Comparison of ENCODE assay signal across 20 cellular contexts in the genomic region with DNA sequence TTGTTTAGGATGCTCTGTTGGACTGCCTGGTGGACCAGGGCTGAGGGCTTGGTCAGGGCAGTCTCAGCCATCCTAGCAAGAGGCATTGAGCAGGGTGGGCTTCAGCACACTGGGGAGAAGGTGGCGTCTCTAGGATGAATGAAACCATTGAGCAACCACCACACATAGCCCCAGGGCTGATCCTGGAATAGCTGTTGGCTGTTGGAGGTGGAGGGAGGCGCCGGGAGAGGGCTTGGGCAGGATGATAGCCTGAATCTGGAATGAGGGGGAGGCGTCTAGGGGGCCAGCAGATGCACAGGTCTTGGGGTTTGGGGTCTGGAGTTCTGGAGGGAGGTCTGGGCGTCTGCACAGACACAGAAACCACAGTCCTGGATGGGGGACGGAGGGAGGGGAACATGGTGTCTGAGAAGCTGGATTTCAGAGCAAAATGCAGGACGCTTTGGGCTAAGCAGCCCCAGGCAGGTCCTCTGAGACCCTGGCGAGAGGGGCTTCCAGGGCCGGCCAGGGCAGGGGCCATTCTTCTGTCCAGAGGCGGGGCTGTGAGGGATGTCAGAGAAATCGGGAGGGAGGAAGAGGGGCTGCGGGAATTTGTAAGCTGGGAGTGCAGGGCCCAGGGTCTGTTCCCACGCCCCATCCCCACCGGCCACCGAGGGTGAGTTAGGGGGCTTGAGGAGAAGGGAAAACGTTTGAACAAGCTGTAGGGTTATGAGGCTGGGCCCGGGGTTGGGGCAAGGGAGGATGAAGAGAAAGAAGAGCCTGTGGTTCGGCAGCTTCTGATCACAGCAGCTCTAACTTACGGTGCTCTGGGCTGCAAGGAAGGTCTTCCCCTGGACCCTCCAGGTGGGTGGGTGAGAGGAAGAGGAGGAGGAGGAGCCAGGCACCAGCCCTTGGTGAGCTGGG. TPM values are rescaled to one million over a fixed set of nuclear protein-coding genes. Genes with fewer than 3 reads are reported as not detected.
DNase-seq lines count a peak whose midpoint lies in the region; ATAC-seq, FAIRE-seq and TF ChIP-seq lines count a peak whose summit lies in the region.
"Had no signal": no experiment of that assay in that cellular context is flagged by ENCODE, and none has a peak within 500 bp of the region (broad histone marks: within the 10 kb centered on the region; RNA-seq: fewer than 3 reads in every experiment).

No MANE protein-coding gene starts in this region.

- H3K4ac ChIP-seq in mesenchymal stem cell (ENCODE audit: low read depth in 1 of 2, low read length in 2 of 2): no peak overlapping the region

- no peak for TF ChIP-seq CTCF in HepG2 (CRISPR knock-in tag; IDR thresholded peaks at IDR 0.05)
- no peak for TF ChIP-seq CTCF in right lobe of liver (IDR thresholded peaks at IDR 0.05)
- no peak for TF ChIP-seq CTCF in RWPE1 (conservative IDR thresholded peaks at IDR 0.05; ENCODE audit: low read depth)
- TF ChIP-seq CTCF in type B pancreatic cell (conservative IDR thresholded peaks at IDR 0.05): no peak

- FAIRE-seq in HepG2 (lab: Jason Lieb, UNC): no peak

- TF ChIP-seq RAD21 in HepG2 (CRISPR knock-in tag; IDR thresholded peaks at IDR 0.05): no peak

- H3K27me3 ChIP-seq in HepG2 (ENCODE audit: control insufficient read depth in 1 of 2, insufficient read depth in 2 of 2, low read length in 2 of 2): peaks cover 3 to 11% of the 10 kb centered on the region in 2 experiments; a peak in 4 of 5 replicates
- H3K27me3 ChIP-seq in right lobe of liver: no peaks in the 10 kb centered on the region
- H3K27me3 ChIP-seq in mesenchymal stem cell (ENCODE audit: control insufficient read depth in 1 of 2, insufficient read depth in 1 of 2, low read length in 2 of 2): peaks cover 0 to 13% of the 10 kb centered on the region in 2 experiments
- H3K27me3 ChIP-seq: cardiac muscle cell, tibial nerve had no signal

- no TSS peak for BruUV-seq in HepG2 (replicated peaks; lab: Mats Ljungman, UMichigan)

- TF ChIP-seq POLR2A in HepG2 (IDR thresholded peaks at IDR 0.05; ENCODE audit: insufficient read depth in 1 of 2, low read depth in 2 of 2, low read length in 2 of 2) (no peak), right lobe of liver (IDR thresholded peaks at IDR 0.05) (no peak)

- peaks cover 9% of the 10 kb centered on the region for H3K36me3 Mint-ChIP-seq in type B pancreatic cell

- ATAC-seq in HepG2 (no peak), right lobe of liver (no peak), left lobe of liver (no peak), GM21447 (IDR thresholded peaks at IDR 0.05; ENCODE audit: unreplicated experiment) (no peak)
- ATAC-seq: activated CD8-positive, alpha-beta memory T cell treated with anti-CD3 and anti-CD28 coated beads, Interleukin-2, amount 10 ng/mL, durations not matched to agents 7 days and 5 days; gastrocnemius medialis had no signal

- peak overlapping the region; percentile 46 for H3K27ac Mint-ChIP-seq in type B pancreatic cell
- H3K27ac Mint-ChIP-seq: activated CD8-positive, alpha-beta memory T cell treated with anti-CD3 and anti-CD28 coated beads, Interleukin-2, amount 10 ng/mL, durations not matched to agents 7 days and 5 days; CD4-positive, alpha-beta T cell; T-helper 2 cell treated with Interferon-gamma antibody and Interleukin-4, amounts not matched to agents 5 μg/mL and 100 μg/mL, for 36 hours had no signal

- H3K4me2 ChIP-seq in HepG2 (ENCODE audit: low read depth, low read length) (no peak overlapping the region), mesenchymal stem cell (ENCODE audit: low read length, poor library complexity, severe bottlenecking) (no peak overlapping the region)

- H3K9me3 Mint-ChIP-seq in type B pancreatic cell: no peaks in the 10 kb centered on the region
- H3K9me3 Mint-ChIP-seq: CD4-positive, alpha-beta T cell; T-helper 2 cell treated with Interferon-gamma antibody and Interleukin-4, amounts not matched to agents 5 μg/mL and 100 μg/mL, for 36 hours had no signal

- no peak overlapping the region for H3K4me3 ChIP-seq in HepG2 (replicated peaks in 1 of 3; ENCODE audit: insufficient read depth in 1 of 3, low read depth in 2 of 3, low read length in 3 of 3)
- H3K4me3 ChIP-seq in right lobe of liver: no peak overlapping the region
- no peak overlapping the region for H3K4me3 ChIP-seq in mesenchymal stem cell (ENCODE audit: insufficient read depth in 1 of 2, low read depth in 1 of 2, low read length in 2 of 2)
- H3K4me3 ChIP-seq: cardiac muscle cell, dorsolateral prefrontal cortex, gastrocnemius medialis, tibial nerve had no signal

- peaks cover 3% of the 10 kb centered on the region for H3K4me1 Mint-ChIP-seq in type B pancreatic cell (ENCODE audit: unreplicated experiment)

- no peak overlapping the region for H2AFZ ChIP-seq in HepG2 (ENCODE audit: low read length)
- no peak overlapping the region for H2AFZ ChIP-seq in mesenchymal stem cell (ENCODE audit: low read depth, low read length)

- H2BK120ac ChIP-seq in mesenchymal stem cell (ENCODE audit: low read depth, low read length): no peak overlapping the region

- H3K4me3 Mint-ChIP-seq in type B pancreatic cell: no peak overlapping the region
- H3K4me3 Mint-ChIP-seq: activated CD8-positive, alpha-beta memory T cell treated with anti-CD3 and anti-CD28 coated beads, Interleukin-2, amount 10 ng/mL, durations not matched to agents 7 days and 5 days; T-helper 2 cell treated with Interferon-gamma antibody and Interleukin-4, amounts not matched to agents 5 μg/mL and 100 μg/mL, for 36 hours had no signal

- TF ChIP-seq EP300 in HepG2 (IDR thresholded peaks at IDR 0.05; ENCODE audit: low read depth in 2 of 2, low read length in 2 of 2) (no peak), HepG2 (CRISPR knock-in tag; IDR thresholded peaks at IDR 0.05; ENCODE audit: borderline replicate concordance) (no peak)

- in situ Hi-C loops in HepG2 (cut with HindIII; ENCODE audit: extremely low pct_ligation_motif_present, low pct_unique_long_range_greater_than_20kb): loop anchor here (10.0 kb wide), 1 partner anchor 109 kb away; no protein-coding TSS in a partner anchor

- H3K79me2 ChIP-seq in HepG2 (ENCODE audit: insufficient read depth, low read length): peaks cover 5% of the 10 kb centered on the region

- 0 out of 5 replicates have a peak, but pooled peaks cover 0 to 2% of the 10 kb centered on the region in 2 experiments for H3K36me3 ChIP-seq in HepG2 (replicated peaks in 1 of 2; ENCODE audit: control insufficient read depth in 1 of 2, insufficient read depth in 2 of 2, low read length in 2 of 2)
- H3K36me3 ChIP-seq in right lobe of liver: peaks cover 0 to 7% (median 0%) of the 10 kb centered on the region in 4 donors
- peaks cover 17 to 32% of the 10 kb centered on the region in 2 experiments for H3K36me3 ChIP-seq in mesenchymal stem cell (ENCODE audit: control insufficient read depth in 1 of 2, insufficient read depth in 2 of 2, low read depth in 1 of 2, low read length in 2 of 2)

- 39% methylated on average over 19 of the region's 19 CpGs for WGBS in HepG2 (ENCODE audit: low lambda C conversion rate)
- WGBS in right lobe of liver (ENCODE audit: insufficient coverage, low coverage, low lambda C conversion rate, missing lambda C conversion rate): 47% methylated on average over 13 of the region's 19 CpGs
- 55% methylated on average over 18 of the region's 19 CpGs for WGBS in mesenchymal stem cell

- POLR2A ChIA-PET in HepG2 (lab: Yijun Ruan, JAX) (interaction anchor here (0.6 kb wide), 1 partner anchor 10 kb away, joined by 3 read pairs; no protein-coding TSS in a partner anchor), RWPE1 (lab: Yijun Ruan, JAX; ENCODE audit: low non-redundant PET) (interaction anchor here (0.5 to 0.6 kb wide), 2 partner anchors 90 to 164 kb away, joined by 5 to 7 read pairs; no protein-coding TSS in a partner anchor)

- H4K20me1 ChIP-seq in HepG2 (ENCODE audit: insufficient read depth, low read length): no peaks in the 10 kb centered on the region

- no peak overlapping the region for H2AK5ac ChIP-seq in mesenchymal stem cell (ENCODE audit: low read length, severe bottlenecking)

- H4K91ac ChIP-seq in mesenchymal stem cell (ENCODE audit: low read length): no peak overlapping the region

- DNase-seq in HepG2 (ENCODE audit: low spot score) (no peak), right lobe of liver (no peak), RWPE1 (ENCODE audit: low spot score) (no peak), mesenchymal stem cell (no peak), type B pancreatic cell (ENCODE audit: extremely low spot score, unreplicated experiment) (no peak), left lobe of liver (ENCODE audit: low spot score) (no peak), T-helper 9 cell (no peak)
- DNase-seq: activated CD8-positive, alpha-beta memory T cell treated with anti-CD3 and anti-CD28 coated beads, Interleukin-2, amount 10 ng/mL, durations not matched to agents 7 days and 5 days; CD4-positive, alpha-beta T cell; dorsolateral prefrontal cortex; erythroblast; gastrocnemius medialis had no signal

- H3K27me3 Mint-ChIP-seq in type B pancreatic cell: no peaks in the 10 kb centered on the region
- H3K27me3 Mint-ChIP-seq: activated CD8-positive, alpha-beta memory T cell treated with anti-CD3 and anti-CD28 coated beads, Interleukin-2, amount 10 ng/mL, durations not matched to agents 7 days and 5 days; CD4-positive, alpha-beta T cell had no signal

- no peak overlapping the region for H2BK15ac ChIP-seq in mesenchymal stem cell (ENCODE audit: low read depth, poor library complexity, severe bottlenecking)

- no peak overlapping the region for H3K23ac ChIP-seq in mesenchymal stem cell (ENCODE audit: low read length in 2 of 2)

- no peak overlapping the region for H3K14ac ChIP-seq in mesenchymal stem cell (ENCODE audit: low read length in 2 of 2)

- H3K18ac ChIP-seq in mesenchymal stem cell (ENCODE audit: low read depth in 1 of 2, low read length in 2 of 2): no peak overlapping the region

- intact Hi-C loops in HepG2 (cut with micrococcal nuclease; ENCODE audit: unreplicated experiment): no loop called here
- intact Hi-C loops in right lobe of liver (cut with DNase I): loop anchor here (10.0 kb wide), 1 partner anchor 109 kb away; no protein-coding TSS in a partner anchor

- H3K9ac ChIP-seq in HepG2 (ENCODE audit: insufficient read depth, low read depth, low read length) (no peak overlapping the region), mesenchymal stem cell (ENCODE audit: low read length) (no peak overlapping the region)

- CTCF ChIA-PET in HepG2 (lab: Yijun Ruan, JAX; ENCODE audit: low intra/inter-chr PET ratio, low total read pairs) (no interaction called here), RWPE1 (lab: Yijun Ruan, JAX) (interaction anchor here (0.5 to 1.2 kb wide), 5 partner anchors 8 to 1368 kb away, joined by 3 to 5 read pairs (median 4); no protein-coding TSS in a partner anchor)

- H2BK5ac ChIP-seq in mesenchymal stem cell (ENCODE audit: low read depth, low read length, poor library complexity, severe bottlenecking): no peak overlapping the region

- H3K4me1 ChIP-seq in HepG2 (ENCODE audit: insufficient read depth, low read length) (peaks cover 9% of the 10 kb centered on the region; the same call in 1 of the 2 replicates), right lobe of liver (peaks cover 0 to 3% (median 0%) of the 10 kb centered on the region in 4 donors), mesenchymal stem cell (ENCODE audit: control insufficient read depth, insufficient read depth, low read depth, low read length) (peaks cover 13% of the 10 kb centered on the region)

- peak overlapping the region; percentile 4 for H4K8ac ChIP-seq in mesenchymal stem cell (ENCODE audit: low read length)

- no peaks in the 10 kb centered on the region for H3K9me3 ChIP-seq in HepG2 (ENCODE audit: low read length)
- H3K9me3 ChIP-seq in right lobe of liver: no peaks in the 10 kb centered on the region
- H3K9me3 ChIP-seq in mesenchymal stem cell (ENCODE audit: control insufficient read depth, low read length): no peaks in the 10 kb centered on the region
- H3K9me3 ChIP-seq: gastrocnemius medialis, tibial nerve had no signal

- peaks cover 23% of the 10 kb centered on the region for H3K79me1 ChIP-seq in mesenchymal stem cell (replicated peaks; ENCODE audit: low read length, poor library complexity, severe bottlenecking)

- no peak overlapping the region for H2BK12ac ChIP-seq in mesenchymal stem cell (ENCODE audit: low read length in 2 of 2)

- no peak overlapping the region for H3K27ac ChIP-seq in HepG2 (ENCODE audit: extremely low read length, insufficient read depth, low read length)
- no peak overlapping the region for H3K27ac ChIP-seq in right lobe of liver
- H3K27ac ChIP-seq in RWPE1: 0 out of 2 replicates have a peak overlapping the region, but pooled peaks have one; percentile 12
- no peak overlapping the region for H3K27ac ChIP-seq in mesenchymal stem cell (ENCODE audit: low read length, poor library complexity, severe bottlenecking)
- H3K27ac ChIP-seq: cardiac muscle cell, dorsolateral prefrontal cortex, gastrocnemius medialis, tibial nerve had no signal

RNA-seq across cellular contexts. Expression of a gene that starts 5.2 kb away (rescaled TPM):
- total RNA-seq in HepG2 (2016; rRNA removed; fragmentation: Illumina TruSeq; extraction: Trizol): 74.8 and 78.7 TPM in 2 replicates
- 73.7 and 88.2 TPM in 2 replicates for total RNA-seq in HepG2 (2016; cell fraction: cytosol; rRNA removed; fragmentation: Illumina TruSeq; extraction: Trizol; ENCODE audit: low read depth)
- total RNA-seq in HepG2 (2016; cell fraction: insoluble cytoplasmic fraction; rRNA removed; fragmentation: Illumina TruSeq; extraction: Trizol): 85.8 and 87.4 TPM in 2 replicates
- total RNA-seq in HepG2 (2016; cell fraction: membrane; rRNA removed; fragmentation: Illumina TruSeq; extraction: Trizol): 66.2 and 93.1 TPM in 2 replicates
- 38.3 and 41.5 TPM in 2 replicates for total RNA-seq in HepG2 (2016; cell fraction: nucleus; rRNA removed; fragmentation: Illumina TruSeq; extraction: Trizol)
- polyA plus RNA-seq in HepG2 (2011; rRNA removed): 38.5 and 53.6 TPM in 2 replicates
- polyA plus RNA-seq in HepG2 (2011; cell fraction: cytosol; rRNA removed): 23.1 and 50.4 TPM in 2 replicates
- 17.6 and 18.8 TPM in 2 replicates for polyA plus RNA-seq in HepG2 (2011; cell fraction: nucleus; rRNA removed)
- polyA plus RNA-seq in HepG2 (2012): 25.3 and 48.3 TPM in 2 replicates
- polyA plus RNA-seq in HepG2 (2016; cell fraction: cytosol; fragmentation: Illumina TruSeq; extraction: Trizol; ENCODE audit: low read depth): 68.2 and 80.1 TPM in 2 replicates
- 78.0 and 80.4 TPM in 2 replicates for polyA plus RNA-seq in HepG2 (2016; cell fraction: insoluble cytoplasmic fraction; fragmentation: Illumina TruSeq; extraction: Trizol; ENCODE audit: low read depth)
- polyA plus RNA-seq in HepG2 (2016; cell fraction: membrane; fragmentation: Illumina TruSeq; extraction: Trizol; ENCODE audit: low read depth): 55.0 and 69.6 TPM in 2 replicates
- 68.2 and 71.7 TPM in 2 replicates for polyA plus RNA-seq in HepG2 (2016; cell fraction: nucleus; fragmentation: Illumina TruSeq; extraction: Trizol; ENCODE audit: insufficient read depth, low read depth)
- polyA minus RNA-seq in HepG2 (2011; rRNA and poly(A)+ RNA removed; ENCODE audit: low replicate concordance): 46.6 and 82.5 TPM in 2 replicates
- polyA minus RNA-seq in HepG2 (2011; cell fraction: cytosol; rRNA and poly(A)+ RNA removed): 36.2 and 41.8 TPM in 2 replicates
- polyA minus RNA-seq in HepG2 (2011; cell fraction: nucleus; rRNA and poly(A)+ RNA removed): 1.1 and 1.3 TPM in 2 replicates
- total RNA-seq in right lobe of liver: 10 to 100 TPM; 41.7 to 66.5 (median 52.0) TPM
- polyA plus RNA-seq in mesenchymal stem cell (2013, experiment 1 of 2): 88.2 TPM
- 93.7 TPM for polyA plus RNA-seq in mesenchymal stem cell (2013, experiment 2 of 2)
- total RNA-seq in type B pancreatic cell (ENCODE audit: low replicate concordance): 92.6 and 107 TPM in 2 replicates
- total RNA-seq in left lobe of liver: 53.7 TPM

RNA-seq across cellular contexts. Expression of a gene that starts 8.9 kb away (rescaled TPM):
- total RNA-seq in HepG2 (2016; rRNA removed; fragmentation: Illumina TruSeq; extraction: Trizol): not detected in 2 replicates
- total RNA-seq in HepG2 (2016; cell fraction: cytosol; rRNA removed; fragmentation: Illumina TruSeq; extraction: Trizol; ENCODE audit: low read depth): not detected in 2 replicates
- not detected in 2 replicates for total RNA-seq in HepG2 (2016; cell fraction: insoluble cytoplasmic fraction; rRNA removed; fragmentation: Illumina TruSeq; extraction: Trizol)
- not detected in 2 replicates for total RNA-seq in HepG2 (2016; cell fraction: membrane; rRNA removed; fragmentation: Illumina TruSeq; extraction: Trizol)
- total RNA-seq in HepG2 (2016; cell fraction: nucleus; rRNA removed; fragmentation: Illumina TruSeq; extraction: Trizol): not detected in 2 replicates
- not detected in 2 replicates for polyA plus RNA-seq in HepG2 (2011; rRNA removed)
- polyA plus RNA-seq in HepG2 (2011; cell fraction: cytosol; rRNA removed): 0.04 TPM in 1 of 2 replicates, not detected in the other
- not detected in 2 replicates for polyA plus RNA-seq in HepG2 (2011; cell fraction: nucleus; rRNA removed)
- not detected in 2 replicates for polyA plus RNA-seq in HepG2 (2012)
- not detected in 2 replicates for polyA plus RNA-seq in HepG2 (2016; cell fraction: cytosol; fragmentation: Illumina TruSeq; extraction: Trizol; ENCODE audit: low read depth)
- not detected in 2 replicates for polyA plus RNA-seq in HepG2 (2016; cell fraction: insoluble cytoplasmic fraction; fragmentation: Illumina TruSeq; extraction: Trizol; ENCODE audit: low read depth)
- polyA plus RNA-seq in HepG2 (2016; cell fraction: membrane; fragmentation: Illumina TruSeq; extraction: Trizol; ENCODE audit: low read depth): not detected in 2 replicates
- polyA plus RNA-seq in HepG2 (2016; cell fraction: nucleus; fragmentation: Illumina TruSeq; extraction: Trizol; ENCODE audit: insufficient read depth, low read depth): not detected in 2 replicates
- polyA minus RNA-seq in HepG2 (2011; rRNA and poly(A)+ RNA removed; ENCODE audit: low replicate concordance): not detected in 2 replicates
- polyA minus RNA-seq in HepG2 (2011; cell fraction: cytosol; rRNA and poly(A)+ RNA removed): not detected in 2 replicates
- polyA minus RNA-seq in HepG2 (2011; cell fraction: nucleus; rRNA and poly(A)+ RNA removed): not detected in 2 replicates
- total RNA-seq in right lobe of liver: under 1 TPM; 0.11 to 0.86 (median 0.34) TPM
- not detected for polyA plus RNA-seq in mesenchymal stem cell (2013, experiment 1 of 2)
- polyA plus RNA-seq in mesenchymal stem cell (2013, experiment 2 of 2): not detected
- total RNA-seq in type B pancreatic cell (ENCODE audit: low replicate concordance): not detected in 2 replicates
- total RNA-seq in left lobe of liver: 0.18 TPM
- total RNA-seq: activated CD8-positive, alpha-beta memory T cell treated with anti-CD3 and anti-CD28 coated beads, Interleukin-2, amount 10 ng/mL, durations not matched to agents 7 days and 5 days; cardiac muscle cell; HT-29; myocyte; pulmonary artery endothelial cell had no signal
- polyA plus RNA-seq: cardiac muscle cell had no signal

RNA-seq across cellular contexts. Expression of a gene that starts 16.1 kb away (rescaled TPM):
- total RNA-seq in HepG2 (2016; rRNA removed; fragmentation: Illumina TruSeq; extraction: Trizol) (not detected in 2 replicates), right lobe of liver (under 1 TPM in 2 of 6 experiments, not detected in 4; 0.18 to 0.29 TPM), type B pancreatic cell (ENCODE audit: low replicate concordance) (not detected in 2 replicates), left lobe of liver (0.45 TPM)
- not detected in 2 replicates for total RNA-seq in HepG2 (2016; cell fraction: cytosol; rRNA removed; fragmentation: Illumina TruSeq; extraction: Trizol; ENCODE audit: low read depth)
- not detected in 2 replicates for total RNA-seq in HepG2 (2016; cell fraction: insoluble cytoplasmic fraction; rRNA removed; fragmentation: Illumina TruSeq; extraction: Trizol)
- total RNA-seq in HepG2 (2016; cell fraction: membrane; rRNA removed; fragmentation: Illumina TruSeq; extraction: Trizol): not detected in 2 replicates
- total RNA-seq in HepG2 (2016; cell fraction: nucleus; rRNA removed; fragmentation: Illumina TruSeq; extraction: Trizol): not detected in 2 replicates
- not detected in 2 replicates for polyA plus RNA-seq in HepG2 (2011; rRNA removed)
- polyA plus RNA-seq in HepG2 (2011; cell fraction: cytosol; rRNA removed): 0.03 TPM in 1 of 2 replicates, not detected in the other
- polyA plus RNA-seq in HepG2 (2011; cell fraction: nucleus; rRNA removed): 0.09 TPM in 1 of 2 replicates, not detected in the other
- not detected in 2 replicates for polyA plus RNA-seq in HepG2 (2012)
- polyA plus RNA-seq in HepG2 (2016; cell fraction: cytosol; fragmentation: Illumina TruSeq; extraction: Trizol; ENCODE audit: low read depth): not detected in 2 replicates
- not detected in 2 replicates for polyA plus RNA-seq in HepG2 (2016; cell fraction: insoluble cytoplasmic fraction; fragmentation: Illumina TruSeq; extraction: Trizol; ENCODE audit: low read depth)
- polyA plus RNA-seq in HepG2 (2016; cell fraction: membrane; fragmentation: Illumina TruSeq; extraction: Trizol; ENCODE audit: low read depth): not detected in 2 replicates
- polyA plus RNA-seq in HepG2 (2016; cell fraction: nucleus; fragmentation: Illumina TruSeq; extraction: Trizol; ENCODE audit: insufficient read depth, low read depth): not detected in 2 replicates
- 0.14 TPM in 1 of 2 replicates, not detected in the other for polyA minus RNA-seq in HepG2 (2011; rRNA and poly(A)+ RNA removed; ENCODE audit: low replicate concordance)
- not detected in 2 replicates for polyA minus RNA-seq in HepG2 (2011; cell fraction: cytosol; rRNA and poly(A)+ RNA removed)
- polyA minus RNA-seq in HepG2 (2011; cell fraction: nucleus; rRNA and poly(A)+ RNA removed): not detected in 2 replicates
- polyA plus RNA-seq in mesenchymal stem cell (2013, experiment 1 of 2): not detected
- not detected for polyA plus RNA-seq in mesenchymal stem cell (2013, experiment 2 of 2)
- total RNA-seq: cardiac muscle cell; CD4-positive, alpha-beta T cell; gastrocnemius medialis; HT-29; myocyte; pulmonary artery endothelial cell had no signal
- polyA plus RNA-seq: cardiac muscle cell, liver had no signal

RNA-seq across cellular contexts. Expression of a gene that starts 16.9 kb away (rescaled TPM):
- total RNA-seq in HepG2 (2016; rRNA removed; fragmentation: Illumina TruSeq; extraction: Trizol) (not detected in 2 replicates), right lobe of liver (1 to 10 TPM in 1 of 6 experiments, under 1 TPM in 1, not detected in 4; 0.63 to 2.4 TPM), type B pancreatic cell (ENCODE audit: low replicate concordance) (not detected in 2 replicates), left lobe of liver (not detected)
- total RNA-seq in HepG2 (2016; cell fraction: cytosol; rRNA removed; fragmentation: Illumina TruSeq; extraction: Trizol; ENCODE audit: low read depth): not detected in 2 replicates
- not detected in 2 replicates for total RNA-seq in HepG2 (2016; cell fraction: insoluble cytoplasmic fraction; rRNA removed; fragmentation: Illumina TruSeq; extraction: Trizol)
- total RNA-seq in HepG2 (2016; cell fraction: membrane; rRNA removed; fragmentation: Illumina TruSeq; extraction: Trizol): not detected in 2 replicates
- total RNA-seq in HepG2 (2016; cell fraction: nucleus; rRNA removed; fragmentation: Illumina TruSeq; extraction: Trizol): not detected in 2 replicates
- polyA plus RNA-seq in HepG2 (2011; rRNA removed): not detected in 2 replicates
- not detected in 2 replicates for polyA plus RNA-seq in HepG2 (2011; cell fraction: cytosol; rRNA removed)
- not detected in 2 replicates for polyA plus RNA-seq in HepG2 (2011; cell fraction: nucleus; rRNA removed)
- not detected in 2 replicates for polyA plus RNA-seq in HepG2 (2012)
- polyA plus RNA-seq in HepG2 (2016; cell fraction: cytosol; fragmentation: Illumina TruSeq; extraction: Trizol; ENCODE audit: low read depth): not detected in 2 replicates
- not detected in 2 replicates for polyA plus RNA-seq in HepG2 (2016; cell fraction: insoluble cytoplasmic fraction; fragmentation: Illumina TruSeq; extraction: Trizol; ENCODE audit: low read depth)
- not detected in 2 replicates for polyA plus RNA-seq in HepG2 (2016; cell fraction: membrane; fragmentation: Illumina TruSeq; extraction: Trizol; ENCODE audit: low read depth)
- polyA plus RNA-seq in HepG2 (2016; cell fraction: nucleus; fragmentation: Illumina TruSeq; extraction: Trizol; ENCODE audit: insufficient read depth, low read depth): not detected in 2 replicates
- not detected in 2 replicates for polyA minus RNA-seq in HepG2 (2011; rRNA and poly(A)+ RNA removed; ENCODE audit: low replicate concordance)
- not detected in 2 replicates for polyA minus RNA-seq in HepG2 (2011; cell fraction: cytosol; rRNA and poly(A)+ RNA removed)
- not detected in 2 replicates for polyA minus RNA-seq in HepG2 (2011; cell fraction: nucleus; rRNA and poly(A)+ RNA removed)
- not detected for polyA plus RNA-seq in mesenchymal stem cell (2013, experiment 1 of 2)
- not detected for polyA plus RNA-seq in mesenchymal stem cell (2013, experiment 2 of 2)
- total RNA-seq: activated CD8-positive, alpha-beta memory T cell treated with anti-CD3 and anti-CD28 coated beads, Interleukin-2, amount 10 ng/mL, durations not matched to agents 7 days and 5 days; cardiac muscle cell; CD4-positive, alpha-beta T cell; HT-29; myocyte; pulmonary artery endothelial cell; tibial nerve had no signal
- polyA plus RNA-seq: cardiac muscle cell had no signal

RNA-seq across cellular contexts. Expression of a gene that starts 46.1 kb away (rescaled TPM):
- total RNA-seq in HepG2 (2016; rRNA removed; fragmentation: Illumina TruSeq; extraction: Trizol): not detected in 2 replicates
- not detected in 2 replicates for total RNA-seq in HepG2 (2016; cell fraction: cytosol; rRNA removed; fragmentation: Illumina TruSeq; extraction: Trizol; ENCODE audit: low read depth)
- total RNA-seq in HepG2 (2016; cell fraction: insoluble cytoplasmic fraction; rRNA removed; fragmentation: Illumina TruSeq; extraction: Trizol): not detected in 2 replicates
- total RNA-seq in HepG2 (2016; cell fraction: membrane; rRNA removed; fragmentation: Illumina TruSeq; extraction: Trizol): not detected in 2 replicates
- total RNA-seq in HepG2 (2016; cell fraction: nucleus; rRNA removed; fragmentation: Illumina TruSeq; extraction: Trizol): not detected in 2 replicates
- not detected in 2 replicates for polyA plus RNA-seq in HepG2 (2011; rRNA removed)
- polyA plus RNA-seq in HepG2 (2011; cell fraction: cytosol; rRNA removed): not detected in 2 replicates
- not detected in 2 replicates for polyA plus RNA-seq in HepG2 (2011; cell fraction: nucleus; rRNA removed)
- polyA plus RNA-seq in HepG2 (2012): not detected in 2 replicates
- not detected in 2 replicates for polyA plus RNA-seq in HepG2 (2016; cell fraction: cytosol; fragmentation: Illumina TruSeq; extraction: Trizol; ENCODE audit: low read depth)
- not detected in 2 replicates for polyA plus RNA-seq in HepG2 (2016; cell fraction: insoluble cytoplasmic fraction; fragmentation: Illumina TruSeq; extraction: Trizol; ENCODE audit: low read depth)
- polyA plus RNA-seq in HepG2 (2016; cell fraction: membrane; fragmentation: Illumina TruSeq; extraction: Trizol; ENCODE audit: low read depth): not detected in 2 replicates
- polyA plus RNA-seq in HepG2 (2016; cell fraction: nucleus; fragmentation: Illumina TruSeq; extraction: Trizol; ENCODE audit: insufficient read depth, low read depth): not detected in 2 replicates
- polyA minus RNA-seq in HepG2 (2011; rRNA and poly(A)+ RNA removed; ENCODE audit: low replicate concordance): not detected in 2 replicates
- not detected in 2 replicates for polyA minus RNA-seq in HepG2 (2011; cell fraction: cytosol; rRNA and poly(A)+ RNA removed)
- polyA minus RNA-seq in HepG2 (2011; cell fraction: nucleus; rRNA and poly(A)+ RNA removed): not detected in 2 replicates
- total RNA-seq in right lobe of liver: 10 to 100 TPM; 25.7 to 59.0 (median 38.2) TPM
- not detected for polyA plus RNA-seq in mesenchymal stem cell (2013, experiment 1 of 2)
- not detected for polyA plus RNA-seq in mesenchymal stem cell (2013, experiment 2 of 2)
- total RNA-seq in type B pancreatic cell (ENCODE audit: low replicate concordance): not detected in 2 replicates
- 34.3 TPM for total RNA-seq in left lobe of liver
- total RNA-seq: activated CD8-positive, alpha-beta memory T cell treated with anti-CD3 and anti-CD28 coated beads, Interleukin-2, amount 10 ng/mL, durations not matched to agents 7 days and 5 days; cardiac muscle cell; CD4-positive, alpha-beta T cell; HT-29; myocyte; pulmonary artery endothelial cell had no signal
- polyA plus RNA-seq: cardiac muscle cell had no signal
